20 cellular contexts compared by ENCODE assay signal in genomic region chr2:201833796-201834195, GRCh38. TPM values are rescaled to one million over a fixed set of nuclear protein-coding genes. Genes with fewer than 3 reads are reported as not detected.
"Had no signal": no experiment of that assay in that cellular context is flagged by ENCODE, and none has a peak within 500 bp of the region (broad histone marks: within the 10 kb centered on the region; RNA-seq: fewer than 3 reads in every experiment).

No MANE protein-coding gene starts in this region.

- FAIRE-seq: small intestine, TTC549 had no signal

- H3K4me1 ChIP-seq: breast epithelium, testis, upper lobe of right lung had no signal

- H3K4me3 ChIP-seq: breast epithelium, lung, testis, upper lobe of right lung had no signal

- ATAC-seq: activated CD8-positive, alpha-beta T cell treated with anti-CD3 and anti-CD28 coated beads, Interleukin-2, amount 10 ng/mL, durations not matched to agents 7 days and 5 days; activated T-cell treated with anti-CD3 and anti-CD28 coated beads, Interleukin-2, amount 50 U/mL, for 72 hours; right cardiac atrium; stimulated activated naive CD8-positive, alpha-beta T cell treated with anti-CD3 and anti-CD28 coated beads, Interleukin-15, amount 100 ng/mL, for 72 hours; upper lobe of right lung had no signal

- H3K9me3 ChIP-seq: breast epithelium, testis, upper lobe of right lung had no signal

- H3K27ac ChIP-seq: breast epithelium, testis, upper lobe of right lung had no signal

- DNase-seq: activated B cell treated with CpG ODN at 0.5 μM for 24 hours; activated CD4-positive, alpha-beta T cell treated with anti-CD3 and anti-CD28 coated beads, Interleukin-2, amount 10 ng/mL, durations not matched to agents 24 days and 14 days; activated CD8-positive, alpha-beta memory T cell treated with anti-CD3 and anti-CD28 coated beads, Interleukin-2, amount 50 U/mL, for 4 hours; activated CD8-positive, alpha-beta T cell treated with anti-CD3 and anti-CD28 coated beads, Interleukin-2, amount 10 ng/mL, durations not matched to agents 7 days and 5 days; activated naive CD8-positive, alpha-beta T cell treated with anti-CD3 and anti-CD28 coated beads for 36 hours; activated T-cell treated with anti-CD3 and anti-CD28 coated beads, Interleukin-2, amount 50 U/mL, for 72 hours; amygdala; erythroblast; midbrain; nucleus accumbens; right cardiac atrium; small intestine; stimulated activated naive CD8-positive, alpha-beta T cell treated with anti-CD3 and anti-CD28 coated beads, Interleukin-15, amount 100 ng/mL, for 72 hours; testis; upper lobe of right lung had no signal

- H3K27me3 ChIP-seq: breast epithelium, testis, upper lobe of right lung had no signal

- H3K36me3 ChIP-seq: breast epithelium, upper lobe of right lung had no signal

RNA-seq across cellular contexts. Expression of gene CDK15, which starts 27.5 kb away (rescaled TPM):
- total RNA-seq: activated B cell treated with CpG ODN at 0.5 μM for 24 hours; activated CD4-positive, alpha-beta T cell treated with anti-CD3 and anti-CD28 coated beads, Interleukin-2, amount 10 ng/mL, durations not matched to agents 24 days and 14 days; activated CD8-positive, alpha-beta T cell treated with anti-CD3 and anti-CD28 coated beads, Interleukin-2, amount 10 ng/mL, durations not matched to agents 7 days and 5 days; activated naive CD8-positive, alpha-beta T cell treated with anti-CD3 and anti-CD28 coated beads for 36 hours; activated T-cell treated with anti-CD3 and anti-CD28 coated beads, Interleukin-2, amount 50 U/mL, for 72 hours; dermis microvascular lymphatic vessel endothelial cell; T-helper 2 cell treated with Interferon-gamma antibody and Interleukin-4, amounts not matched to agents 100 ng/mL and 5 ng/mL, for 36 hours had no signal
